ENCODE assay signal across 24 cellular contexts in genomic region chr3:140223631-140224030, GRCh38.
DNase-seq lines count a peak whose midpoint lies in the region; ATAC-seq and TF ChIP-seq lines count a peak whose summit lies in the region.
"Had no signal": no experiment of that assay in that cellular context is flagged by ENCODE, and none has a peak within 500 bp of the region (broad histone marks: within the 10 kb centered on the region; RNA-seq: fewer than 3 reads in every experiment).

No MANE protein-coding gene starts in this region.

- no peak overlapping the region for H3K4me3 Mint-ChIP-seq in activated T-cell treated with anti-CD3 and anti-CD28 coated beads, Interleukin-2, amount 50 U/mL, for 72 hours
- H3K4me3 Mint-ChIP-seq in WTC11 = no peak overlapping the region
- H3K4me3 Mint-ChIP-seq: activated T-helper 17 cell treated with anti-CD3 and anti-CD28 coated beads, Interleukin-2, amount 50 U/mL, for 72 hours; CD14-positive monocyte; immature natural killer cell; nephron progenitor cell; stimulated activated naive CD8-positive, alpha-beta T cell treated with anti-CD3 and anti-CD28 coated beads, Interleukin-15, amount 100 ng/mL, for 72 hours; T-helper 1 cell treated with Interleukin-12 subunit alpha and Interleukin-12 subunit beta and Interleukin-4 antibody, amounts not matched to agents 30 μg/mL and 1 μg/mL, for 36 hours had no signal

- TF ChIP-seq CTCF in fibroblast of mammary gland (conservative IDR thresholded peaks at IDR 0.05; ENCODE audit: control insufficient read depth, insufficient read depth, low read depth, low read length) (no peak), smooth muscle cell (IDR thresholded peaks at IDR 0.05; ENCODE audit: borderline replicate concordance, insufficient read depth, poor library complexity, severe bottlenecking) (no peak), WTC11 (IDR thresholded peaks at IDR 0.05) (no peak)

- no peak overlapping the region for H2AFZ ChIP-seq in smooth muscle cell (ENCODE audit: low read depth)

- H3K27me3 Mint-ChIP-seq in activated T-cell treated with anti-CD3 and anti-CD28 coated beads, Interleukin-2, amount 50 U/mL, for 72 hours (ENCODE audit: low read depth) = no peaks in the 10 kb centered on the region
- H3K27me3 Mint-ChIP-seq in WTC11 (ENCODE audit: low read depth) = peaks cover 3% of the 10 kb centered on the region; the same call in 1 of the 2 replicates

- H3K27ac Mint-ChIP-seq in activated T-cell treated with anti-CD3 and anti-CD28 coated beads, Interleukin-2, amount 50 U/mL, for 72 hours = no peak overlapping the region
- H3K27ac Mint-ChIP-seq in WTC11 = no peak overlapping the region
- H3K27ac Mint-ChIP-seq: activated T-helper 17 cell treated with anti-CD3 and anti-CD28 coated beads, Interleukin-2, amount 50 U/mL, for 72 hours; CD14-positive monocyte; immature natural killer cell; nephron progenitor cell; stimulated activated naive CD8-positive, alpha-beta T cell treated with anti-CD3 and anti-CD28 coated beads, Interleukin-15, amount 100 ng/mL, for 72 hours; T-helper 1 cell treated with Interleukin-12 subunit alpha and Interleukin-12 subunit beta and Interleukin-4 antibody, amounts not matched to agents 30 μg/mL and 1 μg/mL, for 36 hours had no signal

- no peaks in the 10 kb centered on the region for H3F3A ChIP-seq in smooth muscle cell (ENCODE audit: low read depth)

- no peak overlapping the region for H3K4me2 ChIP-seq in smooth muscle cell
- H3K4me2 ChIP-seq: A549 had no signal

- CTCF ChIA-PET in WTC11 (lab: Charles Lee) = no interaction called here

- ATAC-seq in activated T-cell treated with anti-CD3 and anti-CD28 coated beads, Interleukin-2, amount 50 U/mL, for 72 hours (replicated peaks in 1 of 2) = no peak
- ATAC-seq in WTC11 (no peak), GM21717 (IDR thresholded peaks at IDR 0.05; ENCODE audit: unreplicated experiment) (no peak)
- ATAC-seq: A549; activated CD4-positive, CD25-positive, alpha-beta regulatory T cell treated with anti-CD3 and anti-CD28 coated beads, Interleukin-2, amount 50 U/mL, for 24 hours; activated T-helper 17 cell treated with anti-CD3 and anti-CD28 coated beads, Interleukin-2, amount 50 U/mL, for 72 hours; stimulated activated naive CD8-positive, alpha-beta T cell treated with anti-CD3 and anti-CD28 coated beads, Interleukin-15, amount 100 ng/mL, for 72 hours had no signal

- H3K27ac ChIP-seq in smooth muscle cell (ENCODE audit: low read depth) = peak overlapping the region; percentile 1
- H3K27ac ChIP-seq: A549, upper lobe of left lung had no signal

- H3K4me3 ChIP-seq in fibroblast of mammary gland (ENCODE audit: control insufficient read depth, low read depth, low read length) (no peak overlapping the region), smooth muscle cell (no peak overlapping the region)
- H3K4me3 ChIP-seq: A549, upper lobe of left lung had no signal

- H3K9me3 Mint-ChIP-seq in activated T-cell treated with anti-CD3 and anti-CD28 coated beads, Interleukin-2, amount 50 U/mL, for 72 hours = peaks cover 5 to 7% of the 10 kb centered on the region in 2 donors
- H3K9me3 Mint-ChIP-seq in WTC11 = peaks cover 15% of the 10 kb centered on the region
- H3K9me3 Mint-ChIP-seq: activated T-helper 17 cell treated with anti-CD3 and anti-CD28 coated beads, Interleukin-2, amount 50 U/mL, for 72 hours; T-helper 1 cell treated with Interleukin-12 subunit alpha and Interleukin-12 subunit beta and Interleukin-4 antibody, amounts not matched to agents 30 μg/mL and 1 μg/mL, for 36 hours had no signal

- H3K79me2 ChIP-seq in smooth muscle cell (ENCODE audit: low read depth) = no peaks in the 10 kb centered on the region

- no peak overlapping the region for H3K9ac ChIP-seq in smooth muscle cell (ENCODE audit: low read depth)

- no peaks in the 10 kb centered on the region for H4K20me1 ChIP-seq in smooth muscle cell (ENCODE audit: low read depth)

- 26% methylated on average over 2 of the region's 2 CpGs for WGBS in smooth muscle cell (ENCODE audit: low lambda C conversion rate)

- no peaks in the 10 kb centered on the region for H3K27me3 ChIP-seq in smooth muscle cell (ENCODE audit: low read depth)
- H3K27me3 ChIP-seq: upper lobe of left lung had no signal

- no peaks in the 10 kb centered on the region for H3K9me3 ChIP-seq in smooth muscle cell (replicated peaks; ENCODE audit: low read depth)
- H3K9me3 ChIP-seq: A549 had no signal

- no peaks in the 10 kb centered on the region for H3K4me1 Mint-ChIP-seq in activated T-cell treated with anti-CD3 and anti-CD28 coated beads, Interleukin-2, amount 50 U/mL, for 72 hours (ENCODE audit: low read depth)
- H3K4me1 Mint-ChIP-seq in WTC11 = peaks cover 7% of the 10 kb centered on the region
- H3K4me1 Mint-ChIP-seq: activated T-helper 17 cell treated with anti-CD3 and anti-CD28 coated beads, Interleukin-2, amount 50 U/mL, for 72 hours; CD14-positive monocyte; immature natural killer cell; stimulated activated naive CD8-positive, alpha-beta T cell treated with anti-CD3 and anti-CD28 coated beads, Interleukin-15, amount 100 ng/mL, for 72 hours had no signal

- H3K36me3 ChIP-seq in smooth muscle cell (ENCODE audit: low read depth) = no peaks in the 10 kb centered on the region
- H3K36me3 ChIP-seq: upper lobe of left lung had no signal

- POLR2A ChIA-PET in WTC11 (lab: Charles Lee) = no interaction called here

- H3K36me3 Mint-ChIP-seq in activated T-cell treated with anti-CD3 and anti-CD28 coated beads, Interleukin-2, amount 50 U/mL, for 72 hours (ENCODE audit: insufficient read depth in 2 of 2) = peaks cover 0 to 4% of the 10 kb centered on the region in 2 donors
- peaks cover 11% of the 10 kb centered on the region for H3K36me3 Mint-ChIP-seq in WTC11
- H3K36me3 Mint-ChIP-seq: CD14-positive monocyte, immature natural killer cell had no signal

- DNase-seq in SIG-M5 treated with dmso at 0.1 percent for 504 hours (lab: John Stamatoyannopoulos, UW; ENCODE audit: unreplicated experiment) = peak; percentile 51
- no peak for DNase-seq in SIG-M5 (lab: John Stamatoyannopoulos, UW)
- peak; percentile 36 for DNase-seq in T1000 (lab: John Stamatoyannopoulos, UW)
- DNase-seq in fibroblast of mammary gland (ENCODE audit: low read depth) = peak; percentile 43
- no peak for DNase-seq in smooth muscle cell (lab: John Stamatoyannopoulos, UW; ENCODE audit: unreplicated experiment)
- no peak for DNase-seq in activated T-cell treated with anti-CD3 and anti-CD28 coated beads, Interleukin-2, amount 50 U/mL, for 72 hours
- no peak for DNase-seq in WTC11 (ENCODE audit: low spot score)
- DNase-seq: DND-41; erythroblast; immature natural killer cell; mesenchymal stem cell; NCI-H187 treated with DMSO at 0.1 percent for 48 hours; NCI-H345; nephron progenitor cell; NK-92 treated with Interleukin-12 subunit alpha and Interleukin-12 subunit beta, amount 100 ng/mL, for 24 hours; Right ventricle myocardium superior; stimulated activated naive CD8-positive, alpha-beta T cell treated with anti-CD3 and anti-CD28 coated beads, Interleukin-15, amount 100 ng/mL, for 72 hours; upper lobe of left lung had no signal

- peaks cover under 1% of the 10 kb centered on the region for H3K4me1 ChIP-seq in smooth muscle cell (ENCODE audit: low read depth)
- H3K4me1 ChIP-seq: A549, upper lobe of left lung had no signal

TF ChIP-seq in WTC11, 78 proteins besides CTCF, POLR2A, EP300 and RAD21 (continues in another document):
- TF ChIP-seq OVOL2 (CRISPR knock-in tag; IDR thresholded peaks at IDR 0.05; ENCODE audit: borderline replicate concordance) (no peak), GRHL2 (CRISPR knock-in tag; IDR thresholded peaks at IDR 0.05; ENCODE audit: insufficient replicate concordance, severe bottlenecking) (no peak), KAT7 (CRISPR knock-in tag; IDR thresholded peaks at IDR 0.05; ENCODE audit: borderline replicate concordance) (no peak)
- TF ChIP-seq, protein P1, sequence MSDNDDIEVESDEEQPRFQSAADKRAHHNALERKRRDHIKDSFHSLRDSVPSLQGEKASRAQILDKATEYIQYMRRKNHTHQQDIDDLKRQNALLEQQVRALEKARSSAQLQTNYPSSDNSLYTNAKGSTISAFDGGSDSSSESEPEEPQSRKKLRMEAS (CRISPR knock-in tag; IDR thresholded peaks at IDR 0.05) = no peak
- TF ChIP-seq, protein P2, sequence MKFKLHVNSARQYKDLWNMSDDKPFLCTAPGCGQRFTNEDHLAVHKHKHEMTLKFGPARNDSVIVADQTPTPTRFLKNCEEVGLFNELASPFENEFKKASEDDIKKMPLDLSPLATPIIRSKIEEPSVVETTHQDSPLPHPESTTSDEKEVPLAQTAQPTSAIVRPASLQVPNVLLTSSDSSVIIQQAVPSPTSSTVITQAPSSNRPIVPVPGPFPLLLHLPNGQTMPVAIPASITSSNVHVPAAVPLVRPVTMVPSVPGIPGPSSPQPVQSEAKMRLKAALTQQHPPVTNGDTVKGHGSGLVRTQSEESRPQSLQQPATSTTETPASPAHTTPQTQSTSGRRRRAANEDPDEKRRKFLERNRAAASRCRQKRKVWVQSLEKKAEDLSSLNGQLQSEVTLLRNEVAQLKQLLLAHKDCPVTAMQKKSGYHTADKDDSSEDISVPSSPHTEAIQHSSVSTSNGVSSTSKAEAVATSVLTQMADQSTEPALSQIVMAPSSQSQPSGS (CRISPR knock-in tag; IDR thresholded peaks at IDR 0.05; ENCODE audit: borderline replicate concordance, low read depth) = no peak
- TF ChIP-seq, protein P3, sequence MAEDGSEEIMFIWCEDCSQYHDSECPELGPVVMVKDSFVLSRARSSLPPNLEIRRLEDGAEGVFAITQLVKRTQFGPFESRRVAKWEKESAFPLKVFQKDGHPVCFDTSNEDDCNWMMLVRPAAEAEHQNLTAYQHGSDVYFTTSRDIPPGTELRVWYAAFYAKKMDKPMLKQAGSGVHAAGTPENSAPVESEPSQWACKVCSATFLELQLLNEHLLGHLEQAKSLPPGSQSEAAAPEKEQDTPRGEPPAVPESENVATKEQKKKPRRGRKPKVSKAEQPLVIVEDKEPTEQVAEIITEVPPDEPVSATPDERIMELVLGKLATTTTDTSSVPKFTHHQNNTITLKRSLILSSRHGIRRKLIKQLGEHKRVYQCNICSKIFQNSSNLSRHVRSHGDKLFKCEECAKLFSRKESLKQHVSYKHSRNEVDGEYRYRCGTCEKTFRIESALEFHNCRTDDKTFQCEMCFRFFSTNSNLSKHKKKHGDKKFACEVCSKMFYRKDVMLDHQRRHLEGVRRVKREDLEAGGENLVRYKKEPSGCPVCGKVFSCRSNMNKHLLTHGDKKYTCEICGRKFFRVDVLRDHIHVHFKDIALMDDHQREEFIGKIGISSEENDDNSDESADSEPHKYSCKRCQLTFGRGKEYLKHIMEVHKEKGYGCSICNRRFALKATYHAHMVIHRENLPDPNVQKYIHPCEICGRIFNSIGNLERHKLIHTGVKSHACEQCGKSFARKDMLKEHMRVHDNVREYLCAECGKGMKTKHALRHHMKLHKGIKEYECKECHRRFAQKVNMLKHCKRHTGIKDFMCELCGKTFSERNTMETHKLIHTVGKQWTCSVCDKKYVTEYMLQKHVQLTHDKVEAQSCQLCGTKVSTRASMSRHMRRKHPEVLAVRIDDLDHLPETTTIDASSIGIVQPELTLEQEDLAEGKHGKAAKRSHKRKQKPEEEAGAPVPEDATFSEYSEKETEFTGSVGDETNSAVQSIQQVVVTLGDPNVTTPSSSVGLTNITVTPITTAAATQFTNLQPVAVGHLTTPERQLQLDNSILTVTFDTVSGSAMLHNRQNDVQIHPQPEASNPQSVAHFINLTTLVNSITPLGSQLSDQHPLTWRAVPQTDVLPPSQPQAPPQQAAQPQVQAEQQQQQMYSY (CRISPR knock-in tag; IDR thresholded peaks at IDR 0.05) = no peak

Comparison
In these comparisons a context has a peak if more than half of its experiments do, and no peak if none do; other contexts are left out.
1. DNase-seq: peak in SIG-M5 treated with dmso at 0.1 percent for 504 hours (single experiment), T1000 (single experiment) and fibroblast of mammary gland (single experiment); none in SIG-M5 (single experiment), smooth muscle cell (single experiment), activated T-cell treated with anti-CD3 and anti-CD28 coated beads, Interleukin-2, amount 50 U/mL, for 72 hours (0 of 2) and WTC11 (single experiment).